9 cellular contexts compared by ENCODE assay signal in genomic region chr13:92974905-92975429, GRCh38.
"Had no signal": no experiment of that assay in that cellular context is flagged by ENCODE, and none has a peak within 500 bp of the region (broad histone marks: within the 10 kb centered on the region; RNA-seq: fewer than 3 reads in every experiment).

No MANE protein-coding gene starts in this region.

- H2AFZ ChIP-seq: GM23248 had no signal

- H3K4me3 Mint-ChIP-seq: HFFc6, IgD-negative memory B cell had no signal

- H3K27ac Mint-ChIP-seq: HFFc6, IgD-negative memory B cell had no signal

- H3K4me1 Mint-ChIP-seq: IgD-negative memory B cell had no signal

- H3K27ac ChIP-seq: GM23248, HL-60 had no signal

- H3K36me3 ChIP-seq: HAP-1 had no signal

- DNase-seq: GM23248, GOT3, H7, HFFc6 had no signal

- ATAC-seq: HCT116, HepG2 had no signal

- H3K4me3 ChIP-seq: GM23248, HAP-1 had no signal

- H3K36me3 Mint-ChIP-seq: IgD-negative memory B cell had no signal

- H3K4me1 ChIP-seq: HAP-1 had no signal

- H3K9me3 ChIP-seq: HAP-1 had no signal

- H3K9ac ChIP-seq: GM23248 had no signal
